Comparison of ENCODE assay signal across 1 cellular context in genomic region chr21:34510148-34511142, GRCh38.
TF ChIP-seq lines count a peak whose summit lies in the region.

No MANE protein-coding gene starts in this region.

TF ChIP-seq in HepG2, 621 proteins besides CTCF, POLR2A, EP300 and RAD21 (continued from another document and continues in another):
- TF ChIP-seq, protein P1, sequence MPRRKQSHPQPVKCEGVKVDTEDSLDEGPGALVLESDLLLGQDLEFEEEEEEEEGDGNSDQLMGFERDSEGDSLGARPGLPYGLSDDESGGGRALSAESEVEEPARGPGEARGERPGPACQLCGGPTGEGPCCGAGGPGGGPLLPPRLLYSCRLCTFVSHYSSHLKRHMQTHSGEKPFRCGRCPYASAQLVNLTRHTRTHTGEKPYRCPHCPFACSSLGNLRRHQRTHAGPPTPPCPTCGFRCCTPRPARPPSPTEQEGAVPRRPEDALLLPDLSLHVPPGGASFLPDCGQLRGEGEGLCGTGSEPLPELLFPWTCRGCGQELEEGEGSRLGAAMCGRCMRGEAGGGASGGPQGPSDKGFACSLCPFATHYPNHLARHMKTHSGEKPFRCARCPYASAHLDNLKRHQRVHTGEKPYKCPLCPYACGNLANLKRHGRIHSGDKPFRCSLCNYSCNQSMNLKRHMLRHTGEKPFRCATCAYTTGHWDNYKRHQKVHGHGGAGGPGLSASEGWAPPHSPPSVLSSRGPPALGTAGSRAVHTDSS (CRISPR knock-in tag; conservative IDR thresholded peaks at IDR 0.05) = no peak
- TF ChIP-seq, protein P2, sequence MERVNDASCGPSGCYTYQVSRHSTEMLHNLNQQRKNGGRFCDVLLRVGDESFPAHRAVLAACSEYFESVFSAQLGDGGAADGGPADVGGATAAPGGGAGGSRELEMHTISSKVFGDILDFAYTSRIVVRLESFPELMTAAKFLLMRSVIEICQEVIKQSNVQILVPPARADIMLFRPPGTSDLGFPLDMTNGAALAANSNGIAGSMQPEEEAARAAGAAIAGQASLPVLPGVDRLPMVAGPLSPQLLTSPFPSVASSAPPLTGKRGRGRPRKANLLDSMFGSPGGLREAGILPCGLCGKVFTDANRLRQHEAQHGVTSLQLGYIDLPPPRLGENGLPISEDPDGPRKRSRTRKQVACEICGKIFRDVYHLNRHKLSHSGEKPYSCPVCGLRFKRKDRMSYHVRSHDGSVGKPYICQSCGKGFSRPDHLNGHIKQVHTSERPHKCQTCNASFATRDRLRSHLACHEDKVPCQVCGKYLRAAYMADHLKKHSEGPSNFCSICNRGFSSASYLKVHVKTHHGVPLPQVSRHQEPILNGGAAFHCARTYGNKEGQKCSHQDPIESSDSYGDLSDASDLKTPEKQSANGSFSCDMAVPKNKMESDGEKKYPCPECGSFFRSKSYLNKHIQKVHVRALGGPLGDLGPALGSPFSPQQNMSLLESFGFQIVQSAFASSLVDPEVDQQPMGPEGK (CRISPR knock-in tag; IDR thresholded peaks at IDR 0.05) = 0 out of 2 replicates have a peak, but pooled peaks have one; percentile 28
- TF ChIP-seq RNF2 (conservative IDR thresholded peaks at IDR 0.05; ENCODE audit: low read depth) (no peak), WIZ (CRISPR knock-in tag; IDR thresholded peaks at IDR 0.05) (no peak), CBX5 (CRISPR knock-in tag; IDR thresholded peaks at IDR 0.05; ENCODE audit: borderline replicate concordance) (peak; percentile 50; the same call in 1 of the 2 replicates), GATA4 (IDR thresholded peaks at IDR 0.05; ENCODE audit: borderline replicate concordance, low read depth) (no peak), IKZF1 (IDR thresholded peaks at IDR 0.05) (no peak), BORCS8-MEF2B (CRISPR knock-in tag; IDR thresholded peaks at IDR 0.05) (peak; percentile 66; the same call in 1 of the 2 replicates), MAZ (IDR thresholded peaks at IDR 0.05; ENCODE audit: borderline replicate concordance, low read depth, low read length) (0 out of 2 replicates have a peak, but pooled peaks have one; percentile 47), MAZ (CRISPR knock-in tag; IDR thresholded peaks at IDR 0.05; ENCODE audit: low read depth) (no peak), GABPB1 (CRISPR knock-in tag; IDR thresholded peaks at IDR 0.05) (peak; percentile 15; the same call in 1 of the 2 replicates), IRF2 (CRISPR knock-in tag; IDR thresholded peaks at IDR 0.05) (0 out of 2 replicates have a peak, but pooled peaks have one; percentile 56), ZNF777 (CRISPR knock-in tag; IDR thresholded peaks at IDR 0.05) (no peak), ZFP91 (CRISPR knock-in tag; IDR thresholded peaks at IDR 0.05; ENCODE audit: borderline replicate concordance) (peak; percentile 61), ZBTB3 (CRISPR knock-in tag; IDR thresholded peaks at IDR 0.05; ENCODE audit: borderline replicate concordance, low read depth) (no peak), HCFC1 (IDR thresholded peaks at IDR 0.05; ENCODE audit: low read depth, low read length) (no peak), NCOA1 (CRISPR knock-in tag; IDR thresholded peaks at IDR 0.05) (no peak), ZBTB2 (CRISPR knock-in tag; IDR thresholded peaks at IDR 0.05; ENCODE audit: low read depth) (no peak), NFKBIZ (CRISPR knock-in tag; IDR thresholded peaks at IDR 0.05) (no peak), REPIN1 (CRISPR knock-in tag; IDR thresholded peaks at IDR 0.05; ENCODE audit: borderline replicate concordance, low read depth) (peak; percentile 63; the same call in 1 of the 2 replicates), SP1 (IDR thresholded peaks at IDR 0.05) (no peak), SP1 (CRISPR knock-in tag; IDR thresholded peaks at IDR 0.05) (no peak), PRMT3 (CRISPR knock-in tag; IDR thresholded peaks at IDR 0.05; ENCODE audit: borderline replicate concordance, low read depth) (no peak), ZNF558 (CRISPR knock-in tag; IDR thresholded peaks at IDR 0.05; ENCODE audit: borderline replicate concordance) (no peak), MIXL1 (CRISPR knock-in tag; IDR thresholded peaks at IDR 0.05) (0 out of 2 replicates have a peak, but pooled peaks have one; percentile 28), STAG1 (CRISPR knock-in tag; IDR thresholded peaks at IDR 0.05) (peak; percentile 99), TARDBP (CRISPR knock-in tag; IDR thresholded peaks at IDR 0.05) (peak; percentile 44; the same call in 1 of the 2 replicates), TBX2 (CRISPR knock-in tag; IDR thresholded peaks at IDR 0.05; ENCODE audit: borderline replicate concordance) (no peak), ZNF709 (CRISPR knock-in tag; IDR thresholded peaks at IDR 0.05) (no peak), ZNF574 (CRISPR knock-in tag; IDR thresholded peaks at IDR 0.05) (0 out of 2 replicates have a peak, but pooled peaks have one; percentile 20), ELF3 (CRISPR knock-in tag; IDR thresholded peaks at IDR 0.05) (0 out of 2 replicates have a peak, but pooled peaks have one; percentile 21), ZNF639 (CRISPR knock-in tag; conservative IDR thresholded peaks at IDR 0.05) (no peak), PAX8 (CRISPR knock-in tag; IDR thresholded peaks at IDR 0.05; ENCODE audit: borderline replicate concordance) (no peak)
- TF ChIP-seq, protein P3, sequence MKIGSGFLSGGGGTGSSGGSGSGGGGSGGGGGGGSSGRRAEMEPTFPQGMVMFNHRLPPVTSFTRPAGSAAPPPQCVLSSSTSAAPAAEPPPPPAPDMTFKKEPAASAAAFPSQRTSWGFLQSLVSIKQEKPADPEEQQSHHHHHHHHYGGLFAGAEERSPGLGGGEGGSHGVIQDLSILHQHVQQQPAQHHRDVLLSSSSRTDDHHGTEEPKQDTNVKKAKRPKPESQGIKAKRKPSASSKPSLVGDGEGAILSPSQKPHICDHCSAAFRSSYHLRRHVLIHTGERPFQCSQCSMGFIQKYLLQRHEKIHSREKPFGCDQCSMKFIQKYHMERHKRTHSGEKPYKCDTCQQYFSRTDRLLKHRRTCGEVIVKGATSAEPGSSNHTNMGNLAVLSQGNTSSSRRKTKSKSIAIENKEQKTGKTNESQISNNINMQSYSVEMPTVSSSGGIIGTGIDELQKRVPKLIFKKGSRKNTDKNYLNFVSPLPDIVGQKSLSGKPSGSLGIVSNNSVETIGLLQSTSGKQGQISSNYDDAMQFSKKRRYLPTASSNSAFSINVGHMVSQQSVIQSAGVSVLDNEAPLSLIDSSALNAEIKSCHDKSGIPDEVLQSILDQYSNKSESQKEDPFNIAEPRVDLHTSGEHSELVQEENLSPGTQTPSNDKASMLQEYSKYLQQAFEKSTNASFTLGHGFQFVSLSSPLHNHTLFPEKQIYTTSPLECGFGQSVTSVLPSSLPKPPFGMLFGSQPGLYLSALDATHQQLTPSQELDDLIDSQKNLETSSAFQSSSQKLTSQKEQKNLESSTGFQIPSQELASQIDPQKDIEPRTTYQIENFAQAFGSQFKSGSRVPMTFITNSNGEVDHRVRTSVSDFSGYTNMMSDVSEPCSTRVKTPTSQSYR (CRISPR knock-in tag; IDR thresholded peaks at IDR 0.05; ENCODE audit: borderline replicate concordance) = peak; percentile 16; the same call in 1 of the 2 replicates
- TF ChIP-seq, protein P4, sequence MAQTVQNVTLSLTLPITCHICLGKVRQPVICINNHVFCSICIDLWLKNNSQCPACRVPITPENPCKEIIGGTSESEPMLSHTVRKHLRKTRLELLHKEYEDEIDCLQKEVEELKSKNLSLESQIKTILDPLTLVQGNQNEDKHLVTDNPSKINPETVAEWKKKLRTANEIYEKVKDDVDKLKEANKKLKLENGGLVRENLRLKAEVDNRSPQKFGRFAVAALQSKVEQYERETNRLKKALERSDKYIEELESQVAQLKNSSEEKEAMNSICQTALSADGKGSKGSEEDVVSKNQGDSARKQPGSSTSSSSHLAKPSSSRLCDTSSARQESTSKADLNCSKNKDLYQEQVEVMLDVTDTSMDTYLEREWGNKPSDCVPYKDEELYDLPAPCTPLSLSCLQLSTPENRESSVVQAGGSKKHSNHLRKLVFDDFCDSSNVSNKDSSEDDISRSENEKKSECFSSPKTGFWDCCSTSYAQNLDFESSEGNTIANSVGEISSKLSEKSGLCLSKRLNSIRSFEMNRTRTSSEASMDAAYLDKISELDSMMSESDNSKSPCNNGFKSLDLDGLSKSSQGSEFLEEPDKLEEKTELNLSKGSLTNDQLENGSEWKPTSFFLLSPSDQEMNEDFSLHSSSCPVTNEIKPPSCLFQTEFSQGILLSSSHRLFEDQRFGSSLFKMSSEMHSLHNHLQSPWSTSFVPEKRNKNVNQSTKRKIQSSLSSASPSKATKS (CRISPR knock-in tag; IDR thresholded peaks at IDR 0.05) = no peak
- TF ChIP-seq, protein P5, sequence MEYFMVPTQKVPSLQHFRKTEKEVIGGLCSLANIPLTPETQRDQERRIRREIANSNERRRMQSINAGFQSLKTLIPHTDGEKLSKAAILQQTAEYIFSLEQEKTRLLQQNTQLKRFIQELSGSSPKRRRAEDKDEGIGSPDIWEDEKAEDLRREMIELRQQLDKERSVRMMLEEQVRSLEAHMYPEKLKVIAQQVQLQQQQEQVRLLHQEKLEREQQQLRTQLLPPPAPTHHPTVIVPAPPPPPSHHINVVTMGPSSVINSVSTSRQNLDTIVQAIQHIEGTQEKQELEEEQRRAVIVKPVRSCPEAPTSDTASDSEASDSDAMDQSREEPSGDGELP (IDR thresholded peaks at IDR 0.05; ENCODE audit: borderline replicate concordance, low read depth) = peak; percentile 35; the same call in 1 of the 2 replicates
- TF ChIP-seq, protein P6, sequence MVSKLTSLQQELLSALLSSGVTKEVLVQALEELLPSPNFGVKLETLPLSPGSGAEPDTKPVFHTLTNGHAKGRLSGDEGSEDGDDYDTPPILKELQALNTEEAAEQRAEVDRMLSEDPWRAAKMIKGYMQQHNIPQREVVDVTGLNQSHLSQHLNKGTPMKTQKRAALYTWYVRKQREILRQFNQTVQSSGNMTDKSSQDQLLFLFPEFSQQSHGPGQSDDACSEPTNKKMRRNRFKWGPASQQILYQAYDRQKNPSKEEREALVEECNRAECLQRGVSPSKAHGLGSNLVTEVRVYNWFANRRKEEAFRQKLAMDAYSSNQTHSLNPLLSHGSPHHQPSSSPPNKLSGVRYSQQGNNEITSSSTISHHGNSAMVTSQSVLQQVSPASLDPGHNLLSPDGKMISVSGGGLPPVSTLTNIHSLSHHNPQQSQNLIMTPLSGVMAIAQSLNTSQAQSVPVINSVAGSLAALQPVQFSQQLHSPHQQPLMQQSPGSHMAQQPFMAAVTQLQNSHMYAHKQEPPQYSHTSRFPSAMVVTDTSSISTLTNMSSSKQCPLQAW (CRISPR knock-in tag; IDR thresholded peaks at IDR 0.05) = peak; percentile 84
- TF ChIP-seq, protein P7, sequence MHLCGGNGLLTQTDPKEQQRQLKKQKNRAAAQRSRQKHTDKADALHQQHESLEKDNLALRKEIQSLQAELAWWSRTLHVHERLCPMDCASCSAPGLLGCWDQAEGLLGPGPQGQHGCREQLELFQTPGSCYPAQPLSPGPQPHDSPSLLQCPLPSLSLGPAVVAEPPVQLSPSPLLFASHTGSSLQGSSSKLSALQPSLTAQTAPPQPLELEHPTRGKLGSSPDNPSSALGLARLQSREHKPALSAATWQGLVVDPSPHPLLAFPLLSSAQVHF (CRISPR knock-in tag; IDR thresholded peaks at IDR 0.05) = no peak
